ENCODE assay signal across 1 cellular context in genomic region chr1:157993179-157994080, GRCh38.
A peak's percentile ranks its signal among the peaks of the same experiment; 100 is the strongest.
TF ChIP-seq lines count a peak whose summit lies in the region.

Gene KIRREL1 (plus strand): TSS chr1:157993645. CDS start chr1:157993677, 32 bp downstream.

TF ChIP-seq in HEK293, 187 proteins besides CTCF, POLR2A, EP300 and RAD21 (continued from another document and continues in another):
- peak; percentile 99 for TF ChIP-seq ZNF398 (tag by site-specific recombination; IDR thresholded peaks at IDR 0.05)
- TF ChIP-seq ZNF555 (tag by site-specific recombination; conservative IDR thresholded peaks at IDR 0.05): no peak
- TF ChIP-seq KLF16 (tag by site-specific recombination; IDR thresholded peaks at IDR 0.05): peak; percentile 59; the same call in 1 of the 2 replicates
- TF ChIP-seq ZNF140 (tag by site-specific recombination; IDR thresholded peaks at IDR 0.05): no peak
- TF ChIP-seq, protein P1, sequence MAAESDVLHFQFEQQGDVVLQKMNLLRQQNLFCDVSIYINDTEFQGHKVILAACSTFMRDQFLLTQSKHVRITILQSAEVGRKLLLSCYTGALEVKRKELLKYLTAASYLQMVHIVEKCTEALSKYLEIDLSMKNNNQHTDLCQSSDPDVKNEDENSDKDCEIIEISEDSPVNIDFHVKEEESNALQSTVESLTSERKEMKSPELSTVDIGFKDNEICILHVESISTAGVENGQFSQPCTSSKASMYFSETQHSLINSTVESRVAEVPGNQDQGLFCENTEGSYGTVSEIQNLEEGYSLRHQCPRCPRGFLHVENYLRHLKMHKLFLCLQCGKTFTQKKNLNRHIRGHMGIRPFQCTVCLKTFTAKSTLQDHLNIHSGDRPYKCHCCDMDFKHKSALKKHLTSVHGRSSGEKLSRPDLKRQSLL (tag by site-specific recombination; IDR thresholded peaks at IDR 0.05): no peak
- TF ChIP-seq ZNF747 (tag by site-specific recombination; IDR thresholded peaks at IDR 0.05): no peak
- TF ChIP-seq KLF8 (tag by site-specific recombination; IDR thresholded peaks at IDR 0.05): peak; percentile 89
- peak; percentile 47 for TF ChIP-seq ZNF600 (tag by site-specific recombination; IDR thresholded peaks at IDR 0.05)
- no peak for TF ChIP-seq SALL2 (tag by site-specific recombination; IDR thresholded peaks at IDR 0.05; ENCODE audit: borderline replicate concordance)
- TF ChIP-seq ZNF184 (tag by site-specific recombination; IDR thresholded peaks at IDR 0.05): no peak
- no peak for TF ChIP-seq ZNF239 (tag by site-specific recombination; IDR thresholded peaks at IDR 0.05)
- TF ChIP-seq ZNF10 (tag by site-specific recombination; IDR thresholded peaks at IDR 0.05): no peak
- no peak for TF ChIP-seq ZNF449 (tag by site-specific recombination; IDR thresholded peaks at IDR 0.05)
- peak; percentile 99 for TF ChIP-seq ZNF777 (tag by site-specific recombination; IDR thresholded peaks at IDR 0.05; ENCODE audit: borderline replicate concordance)
- TF ChIP-seq ZNF837 (tag by site-specific recombination; IDR thresholded peaks at IDR 0.05): no peak
- TF ChIP-seq WT1 (tag by site-specific recombination; IDR thresholded peaks at IDR 0.05): peak; percentile 92
- 0 out of 2 replicates have a peak, but pooled peaks have one; percentile 33 for TF ChIP-seq ZNF561 (tag by site-specific recombination; IDR thresholded peaks at IDR 0.05; ENCODE audit: borderline replicate concordance)
- no peak for TF ChIP-seq ZNF433 (tag by site-specific recombination; IDR thresholded peaks at IDR 0.05; ENCODE audit: low read depth)
- no peak for TF ChIP-seq ZNF830 (tag by site-specific recombination; IDR thresholded peaks at IDR 0.05; ENCODE audit: low read depth)
- no peak for TF ChIP-seq ZNF585B (tag by site-specific recombination; IDR thresholded peaks at IDR 0.05)
- TF ChIP-seq ZNF626 (tag by site-specific recombination; IDR thresholded peaks at IDR 0.05): no peak
- TF ChIP-seq HOXD13 (CRISPR knock-in tag; IDR thresholded peaks at IDR 0.05; ENCODE audit: borderline replicate concordance): no peak
- 0 out of 2 replicates have a peak, but pooled peaks have one; percentile 20 for TF ChIP-seq ZNF843 (tag by site-specific recombination; IDR thresholded peaks at IDR 0.05)
- TF ChIP-seq ZNF202 (tag by site-specific recombination; IDR thresholded peaks at IDR 0.05; ENCODE audit: borderline replicate concordance): no peak
- TF ChIP-seq ZNF670 (tag by site-specific recombination; IDR thresholded peaks at IDR 0.05; ENCODE audit: low read depth): no peak
- TF ChIP-seq MEIS1 (CRISPR knock-in tag; IDR thresholded peaks at IDR 0.05; ENCODE audit: borderline replicate concordance): no peak
- peak; percentile 90 for TF ChIP-seq PRDM1 (tag by site-specific recombination; IDR thresholded peaks at IDR 0.05)
- TF ChIP-seq SP7 (tag by site-specific recombination; IDR thresholded peaks at IDR 0.05): peak; percentile 66
- no peak for TF ChIP-seq ZNF221 (tag by site-specific recombination; IDR thresholded peaks at IDR 0.05; ENCODE audit: borderline replicate concordance)
- peak; percentile 95 for TF ChIP-seq ZNF366 (tag by site-specific recombination; conservative IDR thresholded peaks at IDR 0.05)
- no peak for TF ChIP-seq KLF10 (tag by site-specific recombination; IDR thresholded peaks at IDR 0.05)
- no peak for TF ChIP-seq ZNF549 (tag by site-specific recombination; IDR thresholded peaks at IDR 0.05)
- TF ChIP-seq HOXC10 (CRISPR knock-in tag; IDR thresholded peaks at IDR 0.05): no peak
- TF ChIP-seq ZNF311 (tag by site-specific recombination; IDR thresholded peaks at IDR 0.05; ENCODE audit: borderline replicate concordance): no peak
- TF ChIP-seq ZFP3 (tag by site-specific recombination; IDR thresholded peaks at IDR 0.05; ENCODE audit: low read depth): no peak
- no peak for TF ChIP-seq FEZF1 (tag by site-specific recombination; IDR thresholded peaks at IDR 0.05)
- 0 out of 2 replicates have a peak, but pooled peaks have one; percentile 19 for TF ChIP-seq ZNF660 (tag by site-specific recombination; IDR thresholded peaks at IDR 0.05)
- no peak for TF ChIP-seq ZNF157 (tag by site-specific recombination; IDR thresholded peaks at IDR 0.05)
- TF ChIP-seq ZNF792 (tag by site-specific recombination; IDR thresholded peaks at IDR 0.05): no peak
- no peak; the same call in 1 of the 2 replicates for TF ChIP-seq MZF1 (tag by site-specific recombination; IDR thresholded peaks at IDR 0.05; ENCODE audit: borderline replicate concordance)
- TF ChIP-seq PRDM2 (tag by site-specific recombination; IDR thresholded peaks at IDR 0.05; ENCODE audit: borderline replicate concordance): no peak
- TF ChIP-seq, protein P2, sequence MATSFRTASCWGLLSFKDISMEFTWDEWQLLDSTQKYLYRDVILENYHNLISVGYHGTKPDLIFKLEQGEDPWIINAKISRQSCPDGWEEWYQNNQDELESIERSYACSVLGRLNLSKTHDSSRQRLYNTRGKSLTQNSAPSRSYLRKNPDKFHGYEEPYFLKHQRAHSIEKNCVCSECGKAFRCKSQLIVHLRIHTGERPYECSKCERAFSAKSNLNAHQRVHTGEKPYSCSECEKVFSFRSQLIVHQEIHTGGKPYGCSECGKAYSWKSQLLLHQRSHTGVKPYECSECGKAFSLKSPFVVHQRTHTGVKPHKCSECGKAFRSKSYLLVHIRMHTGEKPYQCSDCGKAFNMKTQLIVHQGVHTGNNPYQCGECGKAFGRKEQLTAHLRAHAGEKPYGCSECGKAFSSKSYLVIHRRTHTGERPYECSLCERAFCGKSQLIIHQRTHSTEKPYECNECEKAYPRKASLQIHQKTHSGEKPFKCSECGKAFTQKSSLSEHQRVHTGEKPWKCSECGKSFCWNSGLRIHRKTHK (tag by site-specific recombination; IDR thresholded peaks at IDR 0.05): no peak
- no peak for TF ChIP-seq ZNF426 (tag by site-specific recombination; IDR thresholded peaks at IDR 0.05)
- peak; percentile 48; the same call in 1 of the 2 replicates for TF ChIP-seq ZNF146 (tag by site-specific recombination; IDR thresholded peaks at IDR 0.05)
- TF ChIP-seq BCL11A (tag by site-specific recombination; IDR thresholded peaks at IDR 0.05; ENCODE audit: low read depth): no peak
- no peak for TF ChIP-seq ZNF362 (tag by site-specific recombination; IDR thresholded peaks at IDR 0.05)
- no peak for TF ChIP-seq ZNF155 (tag by site-specific recombination; IDR thresholded peaks at IDR 0.05)
- no peak for TF ChIP-seq ZNF664 (tag by site-specific recombination; IDR thresholded peaks at IDR 0.05)
- TF ChIP-seq ZNF391 (tag by site-specific recombination; IDR thresholded peaks at IDR 0.05; ENCODE audit: borderline replicate concordance, low read depth): no peak
- no peak for TF ChIP-seq ZNF621 (tag by site-specific recombination; IDR thresholded peaks at IDR 0.05)
- TF ChIP-seq ZNF18 (tag by site-specific recombination; IDR thresholded peaks at IDR 0.05): no peak
- TF ChIP-seq ZBTB49 (tag by site-specific recombination; IDR thresholded peaks at IDR 0.05; ENCODE audit: low read depth): no peak
- TF ChIP-seq ZNF24 (tag by site-specific recombination; IDR thresholded peaks at IDR 0.05): no peak
